23 cellular contexts compared by ENCODE assay signal in genomic region chr1:229079196-229079595, GRCh38.
"Had no signal": no experiment of that assay in that cellular context is flagged by ENCODE, and none has a peak within 500 bp of the region (broad histone marks: within the 10 kb centered on the region; RNA-seq: fewer than 3 reads in every experiment).

No MANE protein-coding gene starts in this region.

- H3K36me3 ChIP-seq: brain microvascular endothelial cell, cardiac muscle cell had no signal

- H3K27me3 Mint-ChIP-seq: activated naive CD8-positive, alpha-beta T cell treated with anti-CD3 and anti-CD28 coated beads for 36 hours; activated T-cell treated with anti-CD3 and anti-CD28 coated beads, Interleukin-2, amount 50 U/mL, for 24 hours; T-cell had no signal

- H3K27ac ChIP-seq: brain microvascular endothelial cell, cardiac muscle cell, KMS-11, SK-N-MC, VCaP had no signal

- H3K27ac Mint-ChIP-seq: activated CD8-positive, alpha-beta T cell treated with anti-CD3 and anti-CD28 coated beads, Interleukin-2, amount 10 ng/mL, durations not matched to agents 7 days and 5 days; activated naive CD4-positive, alpha-beta T cell treated with anti-CD3 and anti-CD28 coated beads, Interleukin-2, amount 10 ng/mL, durations not matched to agents 7 days and 5 days; activated naive CD8-positive, alpha-beta T cell treated with anti-CD3 and anti-CD28 coated beads for 36 hours; activated T-cell treated with anti-CD3 and anti-CD28 coated beads, Interleukin-2, amount 50 U/mL, for 24 hours; activated T-helper 2 cell treated with anti-CD3 and anti-CD28 coated beads, Interferon-gamma antibody, Interleukin-2, Interleukin-4, amounts not matched to agents 10 μg/mL and 5 μg/mL and 100 μg/mL, durations not matched to agents 14 hours and 24 hours and 36 hours had no signal

- H3K27me3 ChIP-seq: brain microvascular endothelial cell had no signal

- H3K4me3 Mint-ChIP-seq: activated CD8-positive, alpha-beta T cell treated with anti-CD3 and anti-CD28 coated beads, Interleukin-2, amount 10 ng/mL, durations not matched to agents 7 days and 5 days; activated naive CD4-positive, alpha-beta T cell treated with anti-CD3 and anti-CD28 coated beads, Interleukin-2, amount 10 ng/mL, durations not matched to agents 7 days and 5 days; activated naive CD8-positive, alpha-beta T cell treated with anti-CD3 and anti-CD28 coated beads for 36 hours; activated T-cell treated with anti-CD3 and anti-CD28 coated beads, Interleukin-2, amount 50 U/mL, for 24 hours; T-cell had no signal

- H3K4me1 Mint-ChIP-seq: activated naive CD8-positive, alpha-beta T cell treated with anti-CD3 and anti-CD28 coated beads for 36 hours had no signal

- H3K4me3 ChIP-seq: cardiac muscle cell, SK-N-MC had no signal

- DNase-seq: activated CD4-positive, alpha-beta T cell treated with anti-CD3 and anti-CD28 coated beads for 4 hours; activated CD4-positive, CD25-positive, alpha-beta regulatory T cell; activated CD8-positive, alpha-beta T cell treated with anti-CD3 and anti-CD28 coated beads, Interleukin-2, amount 10 ng/mL, durations not matched to agents 7 days and 5 days; activated gamma-delta T cell treated with Interleukin-2 at 50 U/mL for 16 hours; activated naive CD4-positive, alpha-beta T cell treated with anti-CD3 and anti-CD28 coated beads, Interleukin-2, amount 10 ng/mL, durations not matched to agents 7 days and 5 days; activated naive CD8-positive, alpha-beta T cell treated with anti-CD3 and anti-CD28 coated beads for 36 hours; activated T-cell treated with anti-CD3 and anti-CD28 coated beads, Interleukin-2, amount 50 U/mL, for 24 hours; brain microvascular endothelial cell; cerebellar nuclear complex; NCI-H1092; NCI-H1417; NCI-H1930; NCI-H226; NCI-H524 treated with DMSO at 0.1 percent for 48 hours; NCI-H82; OCI-M1; RPMI8226; T-cell had no signal

- H3K9ac ChIP-seq: KMS-11 had no signal
